Comparison of ENCODE assay signal across 8 cellular contexts in the genomic region with DNA sequence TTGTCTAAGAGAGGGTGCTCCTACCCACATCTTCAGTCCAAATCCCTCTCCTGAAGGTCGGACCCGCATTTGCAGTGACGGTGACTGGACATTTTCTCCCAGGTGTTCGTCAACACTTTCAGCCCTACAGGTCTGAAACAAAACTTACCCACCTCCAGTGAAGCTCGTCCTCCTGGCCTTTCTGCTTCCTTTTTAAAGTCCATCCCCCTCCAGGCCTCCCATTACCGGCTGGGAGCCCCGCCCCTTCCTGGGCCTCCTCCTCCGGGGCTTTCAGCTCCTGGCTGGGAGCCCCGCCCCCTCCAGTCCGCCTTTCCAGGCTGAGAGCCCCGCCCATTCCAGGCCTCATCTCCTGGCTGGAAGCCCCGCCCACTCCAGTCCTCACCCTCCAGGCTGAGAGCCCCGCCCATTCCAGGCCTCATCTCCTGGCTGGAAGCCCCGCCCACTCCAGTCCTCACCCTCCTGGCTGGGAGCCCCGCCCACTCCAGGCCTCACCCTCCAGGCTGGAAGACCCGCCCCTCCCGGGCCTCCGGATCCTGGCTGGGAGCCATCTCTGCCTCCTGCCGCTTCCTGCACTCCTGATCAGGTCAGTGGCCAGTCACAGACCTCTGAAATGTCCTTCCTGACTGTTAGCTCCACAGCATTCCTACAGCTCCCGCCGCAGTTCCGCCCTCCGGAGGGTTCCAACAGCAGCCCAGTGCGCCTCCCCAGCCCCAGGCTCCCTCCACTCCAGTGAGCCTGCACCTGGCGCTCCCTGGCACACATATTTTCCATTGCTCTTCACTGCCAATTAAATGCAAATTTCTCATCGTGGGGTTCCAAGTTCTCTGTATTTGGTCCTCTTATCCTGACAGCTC.
DNase-seq lines count a peak whose midpoint lies in the region; ATAC-seq and TF ChIP-seq lines count a peak whose summit lies in the region.

No MANE protein-coding gene starts in this region.

- no peaks in the 10 kb centered on the region for H3K9me3 Mint-ChIP-seq in stimulated activated effector memory CD8-positive, alpha-beta T cell treated with anti-CD3 and anti-CD28 coated beads, Interleukin-12 subunit alpha, Interleukin-12 subunit beta, amount 100 ng/mL, for 72 hours

- no peak overlapping the region for H3K4me3 Mint-ChIP-seq in stimulated activated effector memory CD8-positive, alpha-beta T cell treated with anti-CD3 and anti-CD28 coated beads, Interleukin-12 subunit alpha, Interleukin-12 subunit beta, amount 100 ng/mL, for 72 hours

- no peaks in the 10 kb centered on the region for H3K9me3 ChIP-seq in HUES48 (ENCODE audit: control insufficient read depth, insufficient read depth, low read length)
- peaks cover 8% of the 10 kb centered on the region; the same call in 1 of the 2 replicates for H3K9me3 ChIP-seq in iPS-20b (ENCODE audit: insufficient read depth, low read depth, low read length)
- peaks cover 0 to 11% (median 4%) of the 10 kb centered on the region in 8 donors for H3K9me3 ChIP-seq in spleen

- ATAC-seq in GM21825 (IDR thresholded peaks at IDR 0.05; ENCODE audit: unreplicated experiment), result no peak
- ATAC-seq in stimulated activated effector memory CD8-positive, alpha-beta T cell treated with anti-CD3 and anti-CD28 coated beads, Interleukin-12 subunit alpha, Interleukin-12 subunit beta, amount 100 ng/mL, for 72 hours, result no peak

- WGBS in spleen, 5 donors, result 52 to 68% (median 65%) methylated on average over 26 of the region's 26 CpGs

- TF ChIP-seq POLR2A in spleen (IDR thresholded peaks at IDR 0.05), result peak in 1 of 3 donors; percentile 20

- H3K9ac ChIP-seq in HUES48 (ENCODE audit: low read depth, low read length) (peak overlapping the region; percentile 29; the same call in 1 of the 2 replicates), iPS-20b (ENCODE audit: low read depth, low read length) (peak overlapping the region; percentile 63; the same call in 1 of the 2 replicates)

- H3K4me3 ChIP-seq in HUES48 (ENCODE audit: low read depth, low read length) (peak overlapping the region; percentile 56), astrocyte of the spinal cord (ENCODE audit: low read depth, low read length) (no peak overlapping the region), iPS-20b (ENCODE audit: low read length) (peak overlapping the region; percentile 64), spleen (peak overlapping the region in 2 of 8 donors; percentile 23 to 42)

- in situ Hi-C loops in astrocyte of the spinal cord (cut with HindIII; ENCODE audit: low sequenced_read_pairs), result no loop called here

- peak; percentile 93 for DNase-seq in D341Med (ENCODE audit: low spot score)
- DNase-seq in NCI-H82 (lab: John Stamatoyannopoulos, UW), result peak; percentile 99
- peak; percentile 53 for DNase-seq in astrocyte of the spinal cord (ENCODE audit: low read depth, low spot score)
- peak; percentile 96 for DNase-seq in spleen
- DNase-seq in stimulated activated effector memory CD8-positive, alpha-beta T cell treated with anti-CD3 and anti-CD28 coated beads, Interleukin-12 subunit alpha, Interleukin-12 subunit beta, amount 100 ng/mL, for 72 hours (ENCODE audit: low spot score in 2 of 2), result no peak

- peaks cover 25% of the 10 kb centered on the region for H3K4me1 ChIP-seq in HUES48 (ENCODE audit: control insufficient read depth, insufficient read depth, low read length)
- H3K4me1 ChIP-seq in iPS-20b (ENCODE audit: insufficient read depth, low read length), result peaks cover 22% of the 10 kb centered on the region; the same call in 1 of the 2 replicates
- peaks cover 6 to 81% (median 42%) of the 10 kb centered on the region in 6 donors for H3K4me1 ChIP-seq in spleen

- peaks cover 15% of the 10 kb centered on the region for H3K4me1 Mint-ChIP-seq in stimulated activated effector memory CD8-positive, alpha-beta T cell treated with anti-CD3 and anti-CD28 coated beads, Interleukin-12 subunit alpha, Interleukin-12 subunit beta, amount 100 ng/mL, for 72 hours

- H3K27ac Mint-ChIP-seq in stimulated activated effector memory CD8-positive, alpha-beta T cell treated with anti-CD3 and anti-CD28 coated beads, Interleukin-12 subunit alpha, Interleukin-12 subunit beta, amount 100 ng/mL, for 72 hours, result no peak overlapping the region

- intact Hi-C loops in spleen (cut with DNase I; ENCODE audit: low total_unique reads), result no loop called here

- no peaks in the 10 kb centered on the region for H3K36me3 Mint-ChIP-seq in stimulated activated effector memory CD8-positive, alpha-beta T cell treated with anti-CD3 and anti-CD28 coated beads, Interleukin-12 subunit alpha, Interleukin-12 subunit beta, amount 100 ng/mL, for 72 hours

- TF ChIP-seq CTCF in astrocyte of the spinal cord (IDR thresholded peaks at IDR 0.05; ENCODE audit: low read depth, low read length) (no peak), spleen (IDR thresholded peaks at IDR 0.05 in 8 of 11, conservative IDR thresholded peaks at IDR 0.05 in 3 of 11) (peak in 1 of 11 experiments; percentile 30)

- H3K27me3 ChIP-seq in HUES48 (ENCODE audit: control insufficient read depth, insufficient read depth, low read length), result no peaks in the 10 kb centered on the region
- H3K27me3 ChIP-seq in iPS-20b (ENCODE audit: insufficient read depth, low read length), result peaks cover 16% of the 10 kb centered on the region; the same call in 1 of the 2 replicates
- H3K27me3 ChIP-seq in spleen (replicated peaks in 1 of 7), result no peaks in the 10 kb centered on the region

- H3K27ac ChIP-seq in HUES48 (ENCODE audit: low read depth, low read length), result peak overlapping the region; percentile 81
- no peak overlapping the region for H3K27ac ChIP-seq in iPS-20b (ENCODE audit: low read length)
- H3K27ac ChIP-seq in spleen, result peak overlapping the region; percentile 48 to 89 (median 74)

- H3K36me3 ChIP-seq in HUES48 (ENCODE audit: control insufficient read depth, insufficient read depth, low read length) (no peaks in the 10 kb centered on the region), iPS-20b (ENCODE audit: insufficient read depth, low read depth, low read length) (no peaks in the 10 kb centered on the region), spleen (no peaks in the 10 kb centered on the region)

Comparison
In these comparisons a context has a peak if more than half of its experiments do, and no peak if none do; other contexts are left out.
1. DNase-seq: peak in D341Med (single experiment), NCI-H82 (single experiment), astrocyte of the spinal cord (single experiment) and spleen (single experiment); none in stimulated activated effector memory CD8-positive, alpha-beta T cell treated with anti-CD3 and anti-CD28 coated beads, Interleukin-12 subunit alpha, Interleukin-12 subunit beta, amount 100 ng/mL, for 72 hours (0 of 2).